ENCODE assay signal across 8 cellular contexts in the genomic region with DNA sequence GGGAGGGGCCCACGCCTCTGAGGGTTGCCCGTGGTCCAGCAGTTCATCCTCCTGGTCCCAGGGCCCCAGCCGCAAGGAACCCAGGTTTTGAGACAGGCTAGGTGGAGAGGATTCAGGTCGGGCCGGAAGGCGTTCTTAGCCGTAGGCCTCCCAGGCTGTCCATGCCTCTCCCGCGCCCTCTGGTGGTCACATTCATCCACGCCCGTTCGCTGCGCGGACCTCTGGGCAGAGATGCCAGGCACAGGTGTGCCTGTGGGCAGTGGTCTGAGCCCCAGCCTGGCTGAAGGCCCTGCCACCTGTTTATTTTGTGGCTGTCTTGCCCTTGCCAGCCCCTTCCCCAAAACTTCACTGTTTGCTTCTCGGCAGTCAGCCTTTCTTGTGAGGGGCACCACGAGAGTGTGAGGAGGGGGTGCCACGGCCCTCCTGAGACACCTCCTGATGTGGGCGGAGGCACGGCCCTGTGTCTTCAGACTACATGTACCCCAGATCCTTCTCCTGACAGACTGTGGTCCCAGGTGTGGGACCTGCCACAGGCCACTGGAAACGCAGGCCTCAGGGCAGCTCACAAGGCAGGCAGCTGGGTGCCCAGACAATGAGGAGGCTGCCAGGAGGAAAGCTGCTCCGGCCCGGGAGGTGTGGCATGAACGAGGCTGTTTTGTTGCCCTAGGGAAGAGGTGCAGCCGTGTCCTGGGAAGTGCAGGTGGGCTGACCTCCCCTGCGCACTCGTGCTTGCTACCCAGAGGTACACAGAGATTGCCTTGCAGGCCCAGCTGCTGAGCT. TPM values are rescaled to one million over a fixed set of nuclear protein-coding genes. Genes with fewer than 3 reads are reported as not detected.
DNase-seq lines count a peak whose midpoint lies in the region; ATAC-seq and TF ChIP-seq lines count a peak whose summit lies in the region.

No MANE protein-coding gene starts in this region.

- H3K27me3 ChIP-seq in BLaER1 (no peaks in the 10 kb centered on the region), mesendoderm (ENCODE audit: insufficient read depth, low read length, poor library complexity) (no peaks in the 10 kb centered on the region)

- CTCF ChIA-PET in HEK293 (lab: Yijun Ruan, JAX): interaction anchor here (0.5 to 1.2 kb wide), 5 partner anchors 17 to 277 kb away, joined by 3 to 10 read pairs (median 3); no protein-coding TSS in a partner anchor
- CTCF ChIA-PET in activated CD8-positive, alpha-beta T cell treated with anti-CD3 and anti-CD28 coated beads, Interleukin-2, amount 10 ng/mL, durations not matched to agents 7 days and 5 days (lab: Charles Lee): interaction anchor here (0.9 to 2.5 kb wide), 4 partner anchors 9 to 215 kb away, joined by 3 to 10 read pairs (median 6); no protein-coding TSS in a partner anchor

- no peaks in the 10 kb centered on the region for H3K9me3 Mint-ChIP-seq in activated CD8-positive, alpha-beta T cell treated with anti-CD3 and anti-CD28 coated beads, Interleukin-2, amount 10 ng/mL, durations not matched to agents 7 days and 5 days (ENCODE audit: insufficient read depth)

- H3K4me1 Mint-ChIP-seq in activated CD8-positive, alpha-beta T cell treated with anti-CD3 and anti-CD28 coated beads, Interleukin-2, amount 10 ng/mL, durations not matched to agents 7 days and 5 days (ENCODE audit: low read depth): peaks cover 28% of the 10 kb centered on the region

- peak; percentile 48 for ATAC-seq in activated CD8-positive, alpha-beta T cell treated with anti-CD3 and anti-CD28 coated beads, Interleukin-2, amount 10 ng/mL, durations not matched to agents 7 days and 5 days
- ATAC-seq in GM18498 (IDR thresholded peaks at IDR 0.05; ENCODE audit: unreplicated experiment): no peak

- H3K4me3 Mint-ChIP-seq in activated CD8-positive, alpha-beta T cell treated with anti-CD3 and anti-CD28 coated beads, Interleukin-2, amount 10 ng/mL, durations not matched to agents 7 days and 5 days: no peak overlapping the region

- H3K27ac Mint-ChIP-seq in activated CD8-positive, alpha-beta T cell treated with anti-CD3 and anti-CD28 coated beads, Interleukin-2, amount 10 ng/mL, durations not matched to agents 7 days and 5 days: peak overlapping the region; percentile 58

- peak; percentile 74 for TF ChIP-seq CTCF in HEK293 (tag by site-specific recombination; IDR thresholded peaks at IDR 0.05)

- no peak overlapping the region for H4K8ac ChIP-seq in mesendoderm (ENCODE audit: low read depth, low read length)

- H3K27ac ChIP-seq in BLaER1 (0 out of 2 replicates have a peak overlapping the region, but pooled peaks have one; percentile 41), HEK293 (ENCODE audit: extremely low read depth, low read depth, low read length) (no peak overlapping the region), mesendoderm (ENCODE audit: low read depth, low read length) (no peak overlapping the region)

- DNase-seq in NCI-H82 (lab: John Stamatoyannopoulos, UW) (peak; percentile 81), mesendoderm (peak; percentile 78)
- DNase-seq in activated CD8-positive, alpha-beta T cell treated with anti-CD3 and anti-CD28 coated beads, Interleukin-2, amount 10 ng/mL, durations not matched to agents 7 days and 5 days: peak; percentile 93
- DNase-seq in effector CD4-positive, alpha-beta T cell: peak; percentile 90
- peak; percentile 89 for DNase-seq in stimulated activated CD8-positive, alpha-beta memory T cell treated with anti-CD3 and anti-CD28 coated beads, Interleukin-15, amount 100 ng/mL, for 24 hours (ENCODE audit: low read depth)

- H2BK120ac ChIP-seq in mesendoderm (ENCODE audit: low read depth, low read length): no peak overlapping the region

- no peak overlapping the region for H3K4me3 ChIP-seq in BLaER1
- H3K4me3 ChIP-seq in HEK293 (ENCODE audit: low read depth, low read length): no peak overlapping the region
- no peak overlapping the region for H3K4me3 ChIP-seq in mesendoderm (ENCODE audit: low read length)

- H2AK5ac ChIP-seq in mesendoderm (ENCODE audit: low read length): no peak overlapping the region

- peaks cover 3% of the 10 kb centered on the region for H3K36me3 Mint-ChIP-seq in activated CD8-positive, alpha-beta T cell treated with anti-CD3 and anti-CD28 coated beads, Interleukin-2, amount 10 ng/mL, durations not matched to agents 7 days and 5 days (ENCODE audit: low read depth)

- H3K79me1 ChIP-seq in mesendoderm (ENCODE audit: low read length): peaks cover 5% of the 10 kb centered on the region

- POLR2A ChIA-PET in HEK293 (lab: Yijun Ruan, JAX): no interaction called here
- POLR2A ChIA-PET in activated CD8-positive, alpha-beta T cell treated with anti-CD3 and anti-CD28 coated beads, Interleukin-2, amount 10 ng/mL, durations not matched to agents 7 days and 5 days (lab: Charles Lee): interaction anchor here (1.3 kb wide), 1 partner anchor 62 kb away, joined by 4 read pairs; the partner anchor contains the start of gene MAEA

- H3K4me2 ChIP-seq in BLaER1: peak overlapping the region; percentile 63
- no peak overlapping the region for H3K4me2 ChIP-seq in mesendoderm (ENCODE audit: low read length)

- peak overlapping the region; percentile 62 for H3K56ac ChIP-seq in mesendoderm (ENCODE audit: low read length)

- no peak overlapping the region for H3K23ac ChIP-seq in mesendoderm (ENCODE audit: low read length)

- no peaks in the 10 kb centered on the region for H4K20me1 ChIP-seq in BLaER1

- H3K36me3 ChIP-seq in BLaER1 (peaks cover 13% of the 10 kb centered on the region; the same call in 1 of the 2 replicates), HEK293 (ENCODE audit: control insufficient read depth in 2 of 2, insufficient read depth in 1 of 2, low read length in 2 of 2) (peaks cover 0 to 59% of the 10 kb centered on the region in 2 experiments; a peak in 1 of 3 replicates), mesendoderm (ENCODE audit: control insufficient read depth, insufficient read depth, low read length) (no peaks in the 10 kb centered on the region)

- WGBS in mesendoderm (ENCODE audit: extremely low coverage, insufficient coverage, low lambda C conversion rate): no CpG with 5 or more reads among the region's 26 CpGs

- no peak overlapping the region for H3K4ac ChIP-seq in mesendoderm (ENCODE audit: low read depth, low read length)

- no peak overlapping the region for H3K18ac ChIP-seq in mesendoderm (ENCODE audit: low read length)

- H4K5ac ChIP-seq in mesendoderm (ENCODE audit: low read length): no peak overlapping the region

- peak overlapping the region; percentile 48; the same call in 1 of the 2 replicates for H3K9ac ChIP-seq in BLaER1
- no peak overlapping the region for H3K9ac ChIP-seq in mesendoderm (ENCODE audit: low read length)

- no peak overlapping the region for H2BK15ac ChIP-seq in mesendoderm (replicated peaks; ENCODE audit: low read depth)

- H3K9me3 ChIP-seq in BLaER1 (no peaks in the 10 kb centered on the region), HEK293 (ENCODE audit: control insufficient read depth, insufficient read depth, low read depth, low read length) (no peaks in the 10 kb centered on the region)

- H2BK5ac ChIP-seq in mesendoderm (ENCODE audit: low read length): no peak overlapping the region

- H3K79me2 ChIP-seq in mesendoderm (ENCODE audit: control insufficient read depth, insufficient read depth, low read length): no peaks in the 10 kb centered on the region

- H3K27me3 Mint-ChIP-seq in activated CD8-positive, alpha-beta T cell treated with anti-CD3 and anti-CD28 coated beads, Interleukin-2, amount 10 ng/mL, durations not matched to agents 7 days and 5 days (ENCODE audit: low read depth): no peaks in the 10 kb centered on the region

- H3K4me1 ChIP-seq in BLaER1: peaks cover 45% of the 10 kb centered on the region
- H3K4me1 ChIP-seq in HEK293 (ENCODE audit: control insufficient read depth, insufficient read depth, low read length): no peaks in the 10 kb centered on the region
- H3K4me1 ChIP-seq in mesendoderm (ENCODE audit: control insufficient read depth, low read depth, low read length): no peaks in the 10 kb centered on the region

TF ChIP-seq in HEK293, 187 proteins besides CTCF, POLR2A, EP300 and RAD21 (continues in another document):
- no peak for TF ChIP-seq ZNF777 (tag by site-specific recombination; IDR thresholded peaks at IDR 0.05; ENCODE audit: borderline replicate concordance)
- TF ChIP-seq ZNF202 (tag by site-specific recombination; IDR thresholded peaks at IDR 0.05; ENCODE audit: borderline replicate concordance): no peak
- peak; percentile 43; the same call in 1 of the 2 replicates for TF ChIP-seq ZBTB20 (tag by site-specific recombination; IDR thresholded peaks at IDR 0.05)
- TF ChIP-seq ZEB2 (tag by site-specific recombination; IDR thresholded peaks at IDR 0.05): 0 out of 2 replicates have a peak, but pooled peaks have one; percentile 28
- TF ChIP-seq ZBTB8A (tag by site-specific recombination; IDR thresholded peaks at IDR 0.05): peak; percentile 29; the same call in 1 of the 2 replicates
- peak; percentile 34 for TF ChIP-seq GLIS1 (tag by site-specific recombination; IDR thresholded peaks at IDR 0.05)
- TF ChIP-seq ZNF654 (tag by site-specific recombination; IDR thresholded peaks at IDR 0.05; ENCODE audit: low read depth): peak; percentile 62
- TF ChIP-seq, protein P1, sequence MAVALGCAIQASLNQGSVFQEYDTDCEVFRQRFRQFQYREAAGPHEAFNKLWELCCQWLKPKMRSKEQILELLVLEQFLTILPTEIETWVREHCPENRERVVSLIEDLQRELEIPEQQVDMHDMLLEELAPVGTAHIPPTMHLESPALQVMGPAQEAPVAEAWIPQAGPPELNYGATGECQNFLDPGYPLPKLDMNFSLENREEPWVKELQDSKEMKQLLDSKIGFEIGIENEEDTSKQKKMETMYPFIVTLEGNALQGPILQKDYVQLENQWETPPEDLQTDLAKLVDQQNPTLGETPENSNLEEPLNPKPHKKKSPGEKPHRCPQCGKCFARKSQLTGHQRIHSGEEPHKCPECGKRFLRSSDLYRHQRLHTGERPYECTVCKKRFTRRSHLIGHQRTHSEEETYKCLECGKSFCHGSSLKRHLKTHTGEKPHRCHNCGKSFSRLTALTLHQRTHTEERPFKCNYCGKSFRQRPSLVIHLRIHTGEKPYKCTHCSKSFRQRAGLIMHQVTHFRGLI (tag by site-specific recombination; IDR thresholded peaks at IDR 0.05): no peak

RNA-seq across cellular contexts. Expression of gene UVSSA, which starts 5.0 kb away (rescaled TPM):
- 10 to 100 TPM; 16.7 to 17.0 TPM for total RNA-seq in activated CD8-positive, alpha-beta T cell treated with anti-CD3 and anti-CD28 coated beads, Interleukin-2, amount 10 ng/mL, durations not matched to agents 7 days and 5 days
- polyA plus RNA-seq in mesendoderm (2013, experiment 1 of 2): 4.3 TPM
- polyA plus RNA-seq in mesendoderm (2013, experiment 2 of 2): 4.6 TPM

RNA-seq across cellular contexts. Expression of gene NKX1-1, which starts 54.2 kb away (rescaled TPM):
- total RNA-seq in activated CD8-positive, alpha-beta T cell treated with anti-CD3 and anti-CD28 coated beads, Interleukin-2, amount 10 ng/mL, durations not matched to agents 7 days and 5 days: not detected
- not detected for polyA plus RNA-seq in mesendoderm (2013, experiment 1 of 2)
- not detected for polyA plus RNA-seq in mesendoderm (2013, experiment 2 of 2)
